In the genomic region with DNA sequence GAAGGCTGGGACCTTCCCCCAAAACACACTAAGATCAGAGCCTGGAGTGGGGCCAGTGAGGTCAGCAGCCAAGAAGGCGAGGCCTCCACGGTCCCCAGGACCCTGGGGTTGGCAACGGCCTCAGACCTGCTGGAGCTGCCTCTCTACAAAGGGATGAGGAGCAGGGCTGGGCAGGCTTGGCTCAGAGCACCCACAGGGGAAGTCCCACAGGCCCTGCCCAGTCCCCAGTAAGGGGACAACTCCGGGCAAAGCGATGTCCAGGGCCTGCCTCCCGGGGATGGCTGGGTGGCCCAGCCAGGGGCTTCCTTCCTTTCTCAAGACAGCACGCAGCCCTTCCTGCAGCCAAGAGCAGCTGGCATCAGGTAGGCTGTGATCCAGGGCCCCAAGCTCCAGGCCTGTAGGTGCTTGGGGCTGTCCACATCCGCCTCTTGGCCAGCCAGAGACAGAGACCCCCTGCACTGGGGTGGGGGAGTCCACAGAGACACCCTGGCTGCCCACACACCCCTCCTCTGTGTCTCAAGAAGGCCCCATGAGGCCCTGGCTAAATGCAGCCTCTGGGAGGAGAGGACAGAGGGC, we compare ENCODE assay signal across 10 cellular contexts. TPM values are rescaled to one million over a fixed set of nuclear protein-coding genes. Genes with fewer than 3 reads are reported as not detected.
DNase-seq lines count a peak whose midpoint lies in the region; ATAC-seq, FAIRE-seq and TF ChIP-seq lines count a peak whose summit lies in the region.
"Had no signal": no experiment of that assay in that cellular context is flagged by ENCODE, and none has a peak within 500 bp of the region (broad histone marks: within the 10 kb centered on the region; RNA-seq: fewer than 3 reads in every experiment).

No MANE protein-coding gene starts in this region.

- no peak overlapping the region for H3K4ac ChIP-seq in H9 (ENCODE audit: low read depth, low read length)

- H3K4me2 ChIP-seq in endothelial cell of umbilical vein (ENCODE audit: insufficient read depth, low read length) (no peak overlapping the region), H9 (ENCODE audit: insufficient read depth, insufficient read length, low read length) (no peak overlapping the region)

- no peak for TF ChIP-seq CTCF in endothelial cell of umbilical vein (IDR thresholded peaks at IDR 0.05; ENCODE audit: extremely low read depth in 1 of 2, insufficient read depth in 1 of 2, low read depth in 1 of 2, low read length in 2 of 2)
- TF ChIP-seq CTCF in nephron (IDR thresholded peaks at IDR 0.05; ENCODE audit: unreplicated experiment in 3 of 3): no peak
- no peak for TF ChIP-seq CTCF in upper lobe of right lung (IDR thresholded peaks at IDR 0.05)
- no peak for TF ChIP-seq CTCF in H9 (conservative IDR thresholded peaks at IDR 0.05)

- CTCF ChIA-PET in activated naive CD4-positive, alpha-beta T cell treated with anti-CD3 and anti-CD28 coated beads, Interleukin-2, amount 10 ng/mL, durations not matched to agents 7 days and 5 days (lab: Charles Lee): interaction anchor here (1.7 kb wide), 1 partner anchor 8 kb away, joined by 3 read pairs; no protein-coding TSS in a partner anchor
- CTCF ChIA-PET in endothelial cell of umbilical vein (lab: Charles Lee): interaction anchor here (1.0 kb wide), 1 partner anchor 36 kb away, joined by 3 read pairs; no protein-coding TSS in a partner anchor

- H3K4me1 ChIP-seq in endothelial cell of umbilical vein (ENCODE audit: control insufficient read depth, extremely low read depth, insufficient read depth, low read length) (peaks cover 21% of the 10 kb centered on the region), upper lobe of right lung (peaks cover 59% of the 10 kb centered on the region), H9 (ENCODE audit: insufficient read depth, low read length) (no peaks in the 10 kb centered on the region)

- H3K4me3 Mint-ChIP-seq in activated naive CD4-positive, alpha-beta T cell treated with anti-CD3 and anti-CD28 coated beads, Interleukin-2, amount 10 ng/mL, durations not matched to agents 7 days and 5 days: no peak overlapping the region
- peak overlapping the region in 1 of 3 experiments; percentile 47 for H3K4me3 Mint-ChIP-seq in nephron
- no peak overlapping the region for H3K4me3 Mint-ChIP-seq in H9
- H3K4me3 Mint-ChIP-seq: activated naive CD4-positive, alpha-beta T cell treated with anti-CD3 and anti-CD28 coated beads for 36 hours had no signal

- H3K27me3 ChIP-seq in endothelial cell of umbilical vein (ENCODE audit: control insufficient read depth in 2 of 2, insufficient read depth in 2 of 2, low read length in 2 of 2) (no peaks in the 10 kb centered on the region), upper lobe of right lung (no peaks in the 10 kb centered on the region), H9 (ENCODE audit: insufficient read depth, low read length) (no peaks in the 10 kb centered on the region)

- H3K27ac Mint-ChIP-seq in activated naive CD4-positive, alpha-beta T cell treated with anti-CD3 and anti-CD28 coated beads, Interleukin-2, amount 10 ng/mL, durations not matched to agents 7 days and 5 days: no peak overlapping the region
- no peak overlapping the region for H3K27ac Mint-ChIP-seq in activated naive CD4-positive, alpha-beta T cell treated with anti-CD3 and anti-CD28 coated beads, Interleukin-2, amount 50 U/mL, for 72 hours
- H3K27ac Mint-ChIP-seq in nephron: peak overlapping the region in 2 of 3 experiments; percentile 54 to 62
- no peak overlapping the region for H3K27ac Mint-ChIP-seq in H9
- H3K27ac Mint-ChIP-seq: activated naive CD4-positive, alpha-beta T cell treated with anti-CD3 and anti-CD28 coated beads for 36 hours had no signal

- TF ChIP-seq POLR2A in endothelial cell of umbilical vein (IDR thresholded peaks at IDR 0.05; ENCODE audit: low read depth, low read length): no peak

- intact Hi-C loops in endothelial cell of umbilical vein (cut with micrococcal nuclease): no loop called here
- intact Hi-C loops in upper lobe of right lung (cut with DNase I): no loop called here

- H4K20me1 ChIP-seq in endothelial cell of umbilical vein (replicated peaks; ENCODE audit: control insufficient read depth, extremely low read depth, insufficient read depth, low read length) (no peaks in the 10 kb centered on the region), H9 (ENCODE audit: control insufficient read depth, insufficient read depth, insufficient read length) (peaks cover 2% of the 10 kb centered on the region)

- H3K4me3 ChIP-seq in endothelial cell of umbilical vein (replicated peaks in 1 of 3; ENCODE audit: insufficient read depth in 1 of 3, low read depth in 1 of 3, low read length in 3 of 3) (no peak overlapping the region), upper lobe of right lung (no peak overlapping the region)

- H3K4me1 Mint-ChIP-seq in activated naive CD4-positive, alpha-beta T cell treated with anti-CD3 and anti-CD28 coated beads, Interleukin-2, amount 10 ng/mL, durations not matched to agents 7 days and 5 days: no peaks in the 10 kb centered on the region
- H3K4me1 Mint-ChIP-seq in nephron (peaks cover 24% of the 10 kb centered on the region), H9 (no peaks in the 10 kb centered on the region)

- peaks cover 9% of the 10 kb centered on the region for H3K23me2 ChIP-seq in H9 (ENCODE audit: insufficient read length, low read depth, low read length, poor library complexity, severe bottlenecking)

- H4K8ac ChIP-seq in H9 (replicated peaks; ENCODE audit: insufficient read length, low read depth, low read length): no peak overlapping the region

- no peaks in the 10 kb centered on the region for H3K9me1 ChIP-seq in endothelial cell of umbilical vein (replicated peaks; ENCODE audit: control insufficient read depth, extremely low read depth, insufficient read depth, low read length)

- H3K27ac ChIP-seq in endothelial cell of umbilical vein (ENCODE audit: insufficient read depth, low read depth, low read length): peak overlapping the region; percentile 15
- peak overlapping the region; percentile 91 for H3K27ac ChIP-seq in upper lobe of right lung
- H3K27ac ChIP-seq in H9 (ENCODE audit: insufficient read length, low read depth, low read length): no peak overlapping the region

- FAIRE-seq in endothelial cell of umbilical vein (lab: Jason Lieb, UNC): no peak

- H3K9me3 ChIP-seq in endothelial cell of umbilical vein (replicated peaks; ENCODE audit: control insufficient read depth, insufficient read depth, low read length): no peaks in the 10 kb centered on the region
- H3K9me3 ChIP-seq in upper lobe of right lung: no peaks in the 10 kb centered on the region
- H3K9me3 ChIP-seq in H9 (ENCODE audit: control insufficient read depth, low read depth, low read length): no peaks in the 10 kb centered on the region

- no peak overlapping the region for H2BK15ac ChIP-seq in H9 (ENCODE audit: low read depth, low read length)

- ATAC-seq in activated naive CD4-positive, alpha-beta T cell treated with anti-CD3 and anti-CD28 coated beads, Interleukin-2, amount 50 U/mL, for 72 hours: no peak
- peak; percentile 46 for ATAC-seq in upper lobe of right lung
- no peak for ATAC-seq in HG03469 (IDR thresholded peaks at IDR 0.05; ENCODE audit: unreplicated experiment)

- dilution Hi-C loops in endothelial cell of umbilical vein (cut with MboI; ENCODE audit: extremely low pct_ligation_motif_present, low sequenced_read_pairs): no loop called here

- H3K27me3 Mint-ChIP-seq in activated naive CD4-positive, alpha-beta T cell treated with anti-CD3 and anti-CD28 coated beads, Interleukin-2, amount 10 ng/mL, durations not matched to agents 7 days and 5 days: no peaks in the 10 kb centered on the region
- H3K27me3 Mint-ChIP-seq in nephron (ENCODE audit: low read depth) (no peaks in the 10 kb centered on the region), H9 (ENCODE audit: low read depth) (no peaks in the 10 kb centered on the region)

- no peak overlapping the region for H3K18ac ChIP-seq in H9 (ENCODE audit: insufficient read length, low read depth, low read length)

- BruUV-seq in endothelial cell of umbilical vein (replicated peaks; lab: Mats Ljungman, UMichigan): no TSS peak

- peak; percentile 13 for DNase-seq in activated naive CD4-positive, alpha-beta T cell treated with anti-CD3 and anti-CD28 coated beads, Interleukin-2, amount 10 ng/mL, durations not matched to agents 7 days and 5 days
- no peak for DNase-seq in activated naive CD4-positive, alpha-beta T cell treated with anti-CD3 and anti-CD28 coated beads, Interleukin-2, amount 50 U/mL, for 72 hours (ENCODE audit: low spot score in 2 of 2)
- DNase-seq in endothelial cell of umbilical vein (ENCODE audit: low read depth, low spot score): no peak
- peak; percentile 66 for DNase-seq in upper lobe of right lung
- DNase-seq in H9: no peak
- DNase-seq in NCI-H446 (lab: John Stamatoyannopoulos, UW): no peak
- DNase-seq: T-helper 9 cell had no signal

- no peak overlapping the region for H2BK5ac ChIP-seq in H9 (ENCODE audit: insufficient read length, low read length)

- peaks cover 15% of the 10 kb centered on the region for H3K79me2 ChIP-seq in endothelial cell of umbilical vein (ENCODE audit: control insufficient read depth, insufficient read depth, low read length)
- H3K79me2 ChIP-seq in H9 (ENCODE audit: insufficient read depth, low read length): no peaks in the 10 kb centered on the region

- H2AFZ ChIP-seq in endothelial cell of umbilical vein (ENCODE audit: low read depth, low read length): no peak overlapping the region
- H2AFZ ChIP-seq in H9 (ENCODE audit: low read length): no peak overlapping the region

- H2BK20ac ChIP-seq in H9 (ENCODE audit: low read depth, low read length, poor library complexity, severe bottlenecking): no peak overlapping the region

- no peak overlapping the region for H3T11ph ChIP-seq in H9 (ENCODE audit: low read length)

- no peak overlapping the region for H3K9ac ChIP-seq in endothelial cell of umbilical vein (replicated peaks; ENCODE audit: extremely low read depth, insufficient read depth, low read length)
- H3K9ac ChIP-seq in H9 (ENCODE audit: extremely low read depth, insufficient read length, low read length): no peak overlapping the region

- H3K79me1 ChIP-seq in H9 (ENCODE audit: insufficient read depth, low read depth, low read length, poor library complexity, severe bottlenecking): no peaks in the 10 kb centered on the region

- no peak overlapping the region for H4K5ac ChIP-seq in H9 (ENCODE audit: insufficient read length, low read depth, low read length)

- no peak overlapping the region for H2AK5ac ChIP-seq in H9 (ENCODE audit: insufficient read length, low read length)

- H3K56ac ChIP-seq in H9 (ENCODE audit: insufficient read length, low read depth, low read length): no peak overlapping the region

- no peak overlapping the region for H2BK12ac ChIP-seq in H9 (ENCODE audit: insufficient read length, low read depth, low read length)

- no peaks in the 10 kb centered on the region for H3K9me3 Mint-ChIP-seq in activated naive CD4-positive, alpha-beta T cell treated with anti-CD3 and anti-CD28 coated beads, Interleukin-2, amount 10 ng/mL, durations not matched to agents 7 days and 5 days
- H3K9me3 Mint-ChIP-seq in activated naive CD4-positive, alpha-beta T cell treated with anti-CD3 and anti-CD28 coated beads, Interleukin-2, amount 50 U/mL, for 72 hours: no peaks in the 10 kb centered on the region
- no peaks in the 10 kb centered on the region for H3K9me3 Mint-ChIP-seq in nephron
- no peaks in the 10 kb centered on the region for H3K9me3 Mint-ChIP-seq in H9
- H3K9me3 Mint-ChIP-seq: activated naive CD4-positive, alpha-beta T cell treated with anti-CD3 and anti-CD28 coated beads for 36 hours had no signal

- peaks cover 2 to 41% of the 10 kb centered on the region in 2 experiments for H3K36me3 ChIP-seq in endothelial cell of umbilical vein (ENCODE audit: control insufficient read depth in 2 of 2, extremely low read depth in 1 of 2, insufficient read depth in 2 of 2, low read length in 2 of 2)
- peaks cover 47% of the 10 kb centered on the region for H3K36me3 ChIP-seq in upper lobe of right lung

- H3K36me3 Mint-ChIP-seq in activated naive CD4-positive, alpha-beta T cell treated with anti-CD3 and anti-CD28 coated beads, Interleukin-2, amount 10 ng/mL, durations not matched to agents 7 days and 5 days: no peaks in the 10 kb centered on the region
- no peaks in the 10 kb centered on the region for H3K36me3 Mint-ChIP-seq in activated naive CD4-positive, alpha-beta T cell treated with anti-CD3 and anti-CD28 coated beads, Interleukin-2, amount 50 U/mL, for 72 hours
- H3K36me3 Mint-ChIP-seq in nephron (ENCODE audit: low read depth): peaks cover 11% of the 10 kb centered on the region
- peaks cover 5 to 18% (median 12%) of the 10 kb centered on the region in 3 experiments; a peak in 4 of 7 replicates for H3K36me3 Mint-ChIP-seq in H9 (ENCODE audit: insufficient read depth in 1 of 3, low read depth in 3 of 3)

- no peak overlapping the region for H3K14ac ChIP-seq in H9 (ENCODE audit: insufficient read depth, low read length)

- no peak overlapping the region for H2BK120ac ChIP-seq in H9 (ENCODE audit: low read depth, low read length, poor library complexity, severe bottlenecking)

- no CpG with 5 or more reads among the region's 8 CpGs for WGBS in H9 (ENCODE audit: extremely low coverage, insufficient read length, low lambda C conversion rate)

- H4K91ac ChIP-seq in H9 (ENCODE audit: insufficient read length, low read depth, low read length): no peak overlapping the region

- POLR2A ChIA-PET in endothelial cell of umbilical vein (lab: Charles Lee): no interaction called here

- no peak overlapping the region for H3K23ac ChIP-seq in H9 (ENCODE audit: insufficient read length, low read depth, low read length)

RNA-seq across cellular contexts. Expression of gene MXD4, which starts 5.7 kb away (rescaled TPM):
- total RNA-seq in activated naive CD4-positive, alpha-beta T cell treated with anti-CD3 and anti-CD28 coated beads, Interleukin-2, amount 50 U/mL, for 72 hours: 10 to 100 TPM in 1 of 2 donors, 1 to 10 TPM in 1; 5.1 to 10.6 TPM
- total RNA-seq in endothelial cell of umbilical vein: 59.2 and 62.7 TPM in 2 replicates
- polyA plus RNA-seq in endothelial cell of umbilical vein: 74.1 and 88.8 TPM in 2 replicates
- polyA plus RNA-seq in endothelial cell of umbilical vein (2011; cell fraction: cytosol; rRNA removed): 42.5 and 59.1 TPM in 2 replicates
- 100 and 120 TPM in 2 replicates for polyA plus RNA-seq in endothelial cell of umbilical vein (2011; cell fraction: nucleus; rRNA removed)
- 38.2 and 54.6 TPM in 2 replicates for polyA plus RNA-seq in endothelial cell of umbilical vein (2012)
- polyA minus RNA-seq in endothelial cell of umbilical vein: 65.1 and 80.2 TPM in 2 replicates
- 21.3 TPM for polyA minus RNA-seq in endothelial cell of umbilical vein (2011; cell fraction: cytosol; rRNA and poly(A)+ RNA removed)
- 58.5 and 81.1 TPM in 2 replicates for polyA minus RNA-seq in endothelial cell of umbilical vein (2011; cell fraction: nucleus; rRNA and poly(A)+ RNA removed)
- 72.7 TPM for total RNA-seq in upper lobe of right lung
- total RNA-seq in H9 (2021): 24.1 and 25.4 TPM in 2 replicates

RNA-seq across cellular contexts. Expression of gene HAUS3, which starts 14.3 kb away (rescaled TPM):
- total RNA-seq in activated naive CD4-positive, alpha-beta T cell treated with anti-CD3 and anti-CD28 coated beads, Interleukin-2, amount 50 U/mL, for 72 hours: 10 to 100 TPM; 22.1 to 24.9 TPM
- total RNA-seq in endothelial cell of umbilical vein: 15.9 and 16.0 TPM in 2 replicates
- 4.4 and 4.6 TPM in 2 replicates for polyA plus RNA-seq in endothelial cell of umbilical vein
- polyA plus RNA-seq in endothelial cell of umbilical vein (2011; cell fraction: cytosol; rRNA removed): 3.8 TPM in 2 replicates
- polyA plus RNA-seq in endothelial cell of umbilical vein (2011; cell fraction: nucleus; rRNA removed): 7.2 and 12.7 TPM in 2 replicates
- polyA plus RNA-seq in endothelial cell of umbilical vein (2012): 7.3 and 11.5 TPM in 2 replicates
- 3.3 and 3.9 TPM in 2 replicates for polyA minus RNA-seq in endothelial cell of umbilical vein
- polyA minus RNA-seq in endothelial cell of umbilical vein (2011; cell fraction: cytosol; rRNA and poly(A)+ RNA removed): 4.2 TPM
- 4.9 and 6.0 TPM in 2 replicates for polyA minus RNA-seq in endothelial cell of umbilical vein (2011; cell fraction: nucleus; rRNA and poly(A)+ RNA removed)
- 13.0 TPM for total RNA-seq in upper lobe of right lung
- total RNA-seq in H9 (2021): 18.0 and 19.1 TPM in 2 replicates

RNA-seq across cellular contexts. Expression of gene POLN, which starts 14.3 kb away (rescaled TPM):
- total RNA-seq in activated naive CD4-positive, alpha-beta T cell treated with anti-CD3 and anti-CD28 coated beads, Interleukin-2, amount 50 U/mL, for 72 hours: 1 to 10 TPM; 1.8 to 7.3 TPM
- total RNA-seq in endothelial cell of umbilical vein: 3.1 and 4.2 TPM in 2 replicates
- polyA plus RNA-seq in endothelial cell of umbilical vein: 1.3 TPM in 2 replicates
- 0.34 and 0.93 TPM in 2 replicates for polyA plus RNA-seq in endothelial cell of umbilical vein (2011; cell fraction: cytosol; rRNA removed)
- 6.6 and 8.6 TPM in 2 replicates for polyA plus RNA-seq in endothelial cell of umbilical vein (2011; cell fraction: nucleus; rRNA removed)
- 1.4 and 1.5 TPM in 2 replicates for polyA plus RNA-seq in endothelial cell of umbilical vein (2012)
- 1.4 and 3.6 TPM in 2 replicates for polyA minus RNA-seq in endothelial cell of umbilical vein
- not detected for polyA minus RNA-seq in endothelial cell of umbilical vein (2011; cell fraction: cytosol; rRNA and poly(A)+ RNA removed)
- 3.1 and 4.5 TPM in 2 replicates for polyA minus RNA-seq in endothelial cell of umbilical vein (2011; cell fraction: nucleus; rRNA and poly(A)+ RNA removed)
- total RNA-seq in upper lobe of right lung: 2.7 TPM
- 0.74 and 1.5 TPM in 2 replicates for total RNA-seq in H9 (2021)

Comparison
In these comparisons a context has a peak if more than half of its experiments do, and no peak if none do; other contexts are left out.
1. DNase-seq: peak in activated naive CD4-positive, alpha-beta T cell treated with anti-CD3 and anti-CD28 coated beads, Interleukin-2, amount 10 ng/mL, durations not matched to agents 7 days and 5 days (single experiment) and upper lobe of right lung (single experiment); none in activated naive CD4-positive, alpha-beta T cell treated with anti-CD3 and anti-CD28 coated beads, Interleukin-2, amount 50 U/mL, for 72 hours (0 of 2), endothelial cell of umbilical vein (single experiment), H9 (single experiment) and NCI-H446 (0 of 2).
2. H3K27ac Mint-ChIP-seq: peak in nephron (2 of 3); none in activated naive CD4-positive, alpha-beta T cell treated with anti-CD3 and anti-CD28 coated beads, Interleukin-2, amount 10 ng/mL, durations not matched to agents 7 days and 5 days (single experiment), activated naive CD4-positive, alpha-beta T cell treated with anti-CD3 and anti-CD28 coated beads, Interleukin-2, amount 50 U/mL, for 72 hours (0 of 2) and H9 (0 of 3).